In genomic region chr5:132425975-132426524, GRCh38 we compare ENCODE assay signal across 8 cellular contexts. TPM values are rescaled to one million over a fixed set of nuclear protein-coding genes. Genes with fewer than 3 reads are reported as not detected.
DNase-seq lines count a peak whose midpoint lies in the region; ATAC-seq, FAIRE-seq and TF ChIP-seq lines count a peak whose summit lies in the region.

No MANE protein-coding gene starts in this region.

- intact Hi-C loops in spleen (cut with DNase I; ENCODE audit: low total_unique reads): no loop called here

- H3K23ac ChIP-seq in H1 (ENCODE audit: insufficient read length): no peak overlapping the region

- no peak for FAIRE-seq in H1 (lab: Jason Lieb, UNC)

- CTCF ChIA-PET in H1 (lab: Charles Lee; ENCODE audit: partially characterized antibody): interaction anchor here (0.5 to 11.7 kb wide), 23 partner anchors 11 to 618 kb away, joined by 3 to 201 read pairs (median 6); partner anchors contain the start of gene IRF1

- H3K27ac ChIP-seq in OCI-LY1 (ENCODE audit: low read depth, low read length, poor library complexity, severe bottlenecking) (peak overlapping the region; percentile 84), H1 (ENCODE audit: low read depth, low read length) (no peak overlapping the region), spleen (peak overlapping the region; percentile 79 to 99 (median 96))

- no peaks in the 10 kb centered on the region for H3F3A ChIP-seq in OCI-LY1 (ENCODE audit: insufficient read depth, low read length)

- H2AFZ ChIP-seq in OCI-LY1 (ENCODE audit: low read length): peak overlapping the region; percentile 8; the same call in 1 of the 2 replicates
- H2AFZ ChIP-seq in H1 (ENCODE audit: low read length): no peak overlapping the region

- peak overlapping the region; percentile 9; the same call in 1 of the 2 replicates for H2BK20ac ChIP-seq in H1 (ENCODE audit: low read length)

- H4K91ac ChIP-seq in H1 (replicated peaks; ENCODE audit: insufficient read length, low read length): no peak overlapping the region

- no peaks in the 10 kb centered on the region for H3K27me3 ChIP-seq in OCI-LY1 (ENCODE audit: insufficient read depth, low read length)
- no peaks in the 10 kb centered on the region; a peak in 1 of 7 replicates for H3K27me3 ChIP-seq in H1 (replicated peaks in 1 of 4; ENCODE audit: control insufficient read depth in 3 of 4, extremely low read depth in 1 of 4, insufficient read depth in 3 of 4, low read length in 3 of 4)
- H3K27me3 ChIP-seq in spleen (replicated peaks in 1 of 7): no peaks in the 10 kb centered on the region

- POLR2A ChIA-PET in H1 (lab: Charles Lee; ENCODE audit: partially characterized antibody): interaction anchor here (0.8 to 6.5 kb wide), 5 partner anchors 8 to 64 kb away, joined by 3 to 49 read pairs (median 4); partner anchors contain the start of gene IRF1

- H4K20me1 ChIP-seq in OCI-LY1 (ENCODE audit: insufficient read depth, low read length) (no peaks in the 10 kb centered on the region), H1 (replicated peaks in 1 of 2; ENCODE audit: control insufficient read depth in 1 of 2, insufficient read depth in 2 of 2, low read length in 2 of 2) (peaks cover 0 to 2% of the 10 kb centered on the region in 2 experiments)

- no peaks in the 10 kb centered on the region for H3K36me3 ChIP-seq in OCI-LY1 (ENCODE audit: insufficient read depth, low read length)
- H3K36me3 ChIP-seq in H1 (ENCODE audit: control insufficient read depth in 2 of 4, insufficient read depth in 4 of 4, low read length in 3 of 4): no peaks in the 10 kb centered on the region
- H3K36me3 ChIP-seq in spleen: peaks cover 0 to 44% (median 0%) of the 10 kb centered on the region in 6 donors

- H3K79me1 ChIP-seq in H1 (ENCODE audit: low read depth, low read length): no peaks in the 10 kb centered on the region

- H3K9me3 ChIP-seq in OCI-LY1 (ENCODE audit: low read length): no peaks in the 10 kb centered on the region
- no peaks in the 10 kb centered on the region for H3K9me3 ChIP-seq in H1 (ENCODE audit: insufficient read depth in 2 of 2, low read depth in 1 of 2, low read length in 1 of 2)
- H3K9me3 ChIP-seq in spleen: no peaks in the 10 kb centered on the region

- H3K9ac ChIP-seq in OCI-LY1 (ENCODE audit: low read length): peak overlapping the region; percentile 39
- H3K9ac ChIP-seq in H1 (replicated peaks in 1 of 4; ENCODE audit: extremely low read depth in 1 of 4, low read depth in 3 of 4, low read length in 3 of 4): no peak overlapping the region; a peak in 1 of 7 replicates

- TF ChIP-seq CTCF in OCI-LY1 (IDR thresholded peaks at IDR 0.05; ENCODE audit: low read length) (no peak), H1 (IDR thresholded peaks at IDR 0.05; ENCODE audit: control extremely low read depth in 1 of 3, insufficient read depth in 1 of 3, low read depth in 1 of 3, low read length in 3 of 3) (no peak), spleen (IDR thresholded peaks at IDR 0.05 in 8 of 11, conservative IDR thresholded peaks at IDR 0.05 in 3 of 11) (no peak)

- H3K9me2 ChIP-seq in OCI-LY1 (ENCODE audit: low read depth, low read length): no peaks in the 10 kb centered on the region

- DNase-seq in H1 (ENCODE audit: low read depth in 1 of 2, low spot score in 2 of 2) (peak in 1 of 2 experiments; percentile 29), spleen (no peak), activated gamma-delta T cell treated with Interleukin-2 at 50 U/mL for 16 hours (no peak)

- peak overlapping the region; percentile 66; the same call in 1 of the 2 replicates for H2AK5ac ChIP-seq in H1 (ENCODE audit: low read depth, low read length)

- H3K56ac ChIP-seq in H1 (replicated peaks; ENCODE audit: insufficient read length, low read depth, low read length): no peak overlapping the region

- H3K4me2 ChIP-seq in OCI-LY1 (ENCODE audit: low read length) (peak overlapping the region; percentile 45), H1 (ENCODE audit: insufficient read depth in 1 of 2, low read depth in 2 of 2, low read length in 2 of 2) (no peak overlapping the region)

- H2BK15ac ChIP-seq in H1 (ENCODE audit: low read length): no peak overlapping the region; the same call in 1 of the 2 replicates

- no peak overlapping the region for H2BK5ac ChIP-seq in H1 (ENCODE audit: low read depth, low read length)

- H2BK120ac ChIP-seq in H1 (replicated peaks; ENCODE audit: low read depth, low read length): no peak overlapping the region

- H3K4ac ChIP-seq in H1 (replicated peaks; ENCODE audit: insufficient read length, low read depth, low read length): peak overlapping the region; percentile 49

- peak overlapping the region; percentile 2 for H3K4me3 ChIP-seq in OCI-LY1 (ENCODE audit: low read depth, low read length, poor library complexity, severe bottlenecking)
- H3K4me3 ChIP-seq in H1 (ENCODE audit: extremely low read depth in 1 of 4, insufficient read depth in 2 of 4, low read depth in 3 of 4, low read length in 4 of 4): no peak overlapping the region
- peak overlapping the region in 7 of 8 donors; percentile 14 to 63 (median 27) for H3K4me3 ChIP-seq in spleen

- no peak for TF ChIP-seq RAD21 in H1 (IDR thresholded peaks at IDR 0.05 in 1 of 2, conservative IDR thresholded peaks at IDR 0.05 in 1 of 2; ENCODE audit: low read depth in 2 of 2, low read length in 2 of 2)

- no peak overlapping the region for H3K14ac ChIP-seq in H1 (ENCODE audit: insufficient read length)

- H2BK12ac ChIP-seq in H1 (ENCODE audit: low read depth, low read length): peak overlapping the region; percentile 91; the same call in 1 of the 2 replicates

- ATAC-seq in GM19023 (IDR thresholded peaks at IDR 0.05; ENCODE audit: unreplicated experiment) (peak; percentile 0), GM18520 (IDR thresholded peaks at IDR 0.05; ENCODE audit: unreplicated experiment) (no peak), GM18511 (IDR thresholded peaks at IDR 0.05; ENCODE audit: unreplicated experiment) (no peak), GM21423 (IDR thresholded peaks at IDR 0.05; ENCODE audit: unreplicated experiment) (no peak)

- peak overlapping the region; percentile 43 for H3K18ac ChIP-seq in H1 (ENCODE audit: extremely low read depth, low read length)

- H3K79me2 ChIP-seq in OCI-LY1 (ENCODE audit: insufficient read depth, low read length): no peaks in the 10 kb centered on the region
- H3K79me2 ChIP-seq in H1 (ENCODE audit: control insufficient read depth in 1 of 2, insufficient read depth in 2 of 2, low read length in 2 of 2): no peaks in the 10 kb centered on the region

- peak overlapping the region; percentile 64; the same call in 1 of the 2 replicates for H4K8ac ChIP-seq in H1 (ENCODE audit: extremely low read depth, insufficient read depth, low read length)

- H4K5ac ChIP-seq in H1 (ENCODE audit: insufficient read length, low read depth, low read length): no peak overlapping the region

- H3K23me2 ChIP-seq in H1 (ENCODE audit: low read depth, low read length): no peaks in the 10 kb centered on the region

- TF ChIP-seq POLR2A in H1 (IDR thresholded peaks at IDR 0.05; ENCODE audit: control extremely low read depth in 1 of 2, low read depth in 2 of 2, low read length in 2 of 2) (no peak), spleen (IDR thresholded peaks at IDR 0.05) (no peak)

- no peak for TF ChIP-seq EP300 in H1 (IDR thresholded peaks at IDR 0.05; ENCODE audit: borderline replicate concordance in 1 of 2, low read depth in 2 of 2, low read length in 2 of 2)

- WGBS in H1 (ENCODE audit: extremely low coverage in 1 of 2, insufficient coverage in 1 of 2, insufficient read length in 1 of 2, insufficient replicate concordance in 2 of 2, low coverage in 1 of 2, low lambda C conversion rate in 2 of 2, missing lambda C conversion rate in 1 of 2), 2 experiments: 91% methylated on average over 7 of the region's 7 CpGs; no CpG with 5 or more reads in 1 of the 2 experiments
- WGBS in spleen, 5 donors: 47 to 59% (median 53%) methylated on average over 6 to 7 of the region's 7 CpGs

- H3K4me1 ChIP-seq in OCI-LY1 (ENCODE audit: insufficient read depth, low read length, severe bottlenecking) (peaks cover 65% of the 10 kb centered on the region), H1 (replicated peaks in 1 of 4; ENCODE audit: control insufficient read depth in 3 of 4, insufficient read depth in 4 of 4, low read length in 3 of 4) (peaks cover 0 to 9% (median 5%) of the 10 kb centered on the region in 4 experiments; a peak in 5 of 7 replicates), spleen (peaks cover 99 to 100% (median 100%) of the 10 kb centered on the region in 6 donors)

RNA-seq across cellular contexts. Expression of gene SLC22A5, which starts 56.5 kb away (rescaled TPM):
- 2.7 and 4.0 TPM in 2 replicates for total RNA-seq in H1 (2021; fragmentation: NEBNext Ultra II Directional; extraction: Animal tissue kit (Norgen Biotek cat#: 25700))
- polyA plus RNA-seq in H1 (2011; rRNA removed) (7.3 and 9.0 TPM in 2 replicates), spleen (1 to 10 TPM; 2.4 to 2.9 (median 2.6) TPM)
- polyA plus RNA-seq in H1 (2011; cell fraction: cytosol; rRNA removed): 4.8 TPM
- polyA plus RNA-seq in H1 (2011; cell fraction: nucleus; rRNA removed): 21.0 TPM
- 3.4 to 4.8 TPM (median 3.8 TPM) in 4 replicates for polyA plus RNA-seq in H1 (2012, experiment 1 of 2)
- 0.71 TPM for polyA plus RNA-seq in H1 (2012, experiment 2 of 2)
- 3.8 TPM for polyA plus RNA-seq in H1 (2013, experiment 1 of 2)
- polyA plus RNA-seq in H1 (2013, experiment 2 of 2): 3.6 TPM
- 11.7 and 21.8 TPM in 2 replicates for polyA minus RNA-seq in H1 (2011; rRNA and poly(A)+ RNA removed)
- 3.0 TPM for polyA minus RNA-seq in H1 (2011; cell fraction: cytosol; rRNA and poly(A)+ RNA removed)
- polyA minus RNA-seq in H1 (2011; cell fraction: nucleus; rRNA and poly(A)+ RNA removed): 4.6 TPM
- total RNA-seq in spleen: 1 to 10 TPM; 5.3 to 9.2 (median 7.6) TPM

Comparison
In these comparisons a context has a peak if more than half of its experiments do, and no peak if none do; other contexts are left out.
1. H3K4me3 ChIP-seq: peak in OCI-LY1 (single experiment) and spleen (7 of 8); none in H1 (0 of 4).